ENCODE assay signal across 1 cellular context in the genomic region with DNA sequence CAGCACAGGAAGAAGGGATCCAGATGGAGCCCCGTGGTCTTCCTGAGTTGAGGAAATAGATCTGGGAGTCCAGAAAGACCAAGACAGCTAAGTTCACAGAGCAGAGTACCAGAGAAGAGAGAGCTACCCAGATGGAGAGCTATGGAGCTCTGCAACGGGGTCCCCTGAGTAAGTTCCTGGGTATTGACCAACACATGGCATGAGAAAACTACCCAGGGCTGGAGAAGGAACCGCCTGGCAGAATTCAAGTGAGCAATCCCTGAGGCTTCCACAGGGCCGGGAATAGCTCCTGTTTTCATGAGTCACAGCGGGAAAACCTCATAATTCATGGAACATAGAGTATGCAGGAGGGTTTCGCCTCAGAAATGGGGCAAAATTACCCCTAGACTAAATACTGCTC.
TF ChIP-seq lines count a peak whose summit lies in the region.

No MANE protein-coding gene starts in this region.

TF ChIP-seq in GM12878, 131 proteins besides CTCF, POLR2A, EP300 and RAD21:
- no peak for TF ChIP-seq LARP7 (IDR thresholded peaks at IDR 0.05)
- TF ChIP-seq, protein P1, sequence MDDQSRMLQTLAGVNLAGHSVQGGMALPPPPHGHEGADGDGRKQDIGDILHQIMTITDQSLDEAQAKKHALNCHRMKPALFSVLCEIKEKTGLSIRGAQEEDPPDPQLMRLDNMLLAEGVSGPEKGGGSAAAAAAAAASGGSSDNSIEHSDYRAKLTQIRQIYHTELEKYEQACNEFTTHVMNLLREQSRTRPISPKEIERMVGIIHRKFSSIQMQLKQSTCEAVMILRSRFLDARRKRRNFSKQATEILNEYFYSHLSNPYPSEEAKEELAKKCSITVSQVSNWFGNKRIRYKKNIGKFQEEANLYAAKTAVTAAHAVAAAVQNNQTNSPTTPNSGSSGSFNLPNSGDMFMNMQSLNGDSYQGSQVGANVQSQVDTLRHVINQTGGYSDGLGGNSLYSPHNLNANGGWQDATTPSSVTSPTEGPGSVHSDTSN (IDR thresholded peaks at IDR 0.05; ENCODE audit: insufficient replicate concordance, low read depth, low read length) = no peak
- no peak for TF ChIP-seq TARDBP (IDR thresholded peaks at IDR 0.05; ENCODE audit: borderline replicate concordance)
- TF ChIP-seq, protein P2, sequence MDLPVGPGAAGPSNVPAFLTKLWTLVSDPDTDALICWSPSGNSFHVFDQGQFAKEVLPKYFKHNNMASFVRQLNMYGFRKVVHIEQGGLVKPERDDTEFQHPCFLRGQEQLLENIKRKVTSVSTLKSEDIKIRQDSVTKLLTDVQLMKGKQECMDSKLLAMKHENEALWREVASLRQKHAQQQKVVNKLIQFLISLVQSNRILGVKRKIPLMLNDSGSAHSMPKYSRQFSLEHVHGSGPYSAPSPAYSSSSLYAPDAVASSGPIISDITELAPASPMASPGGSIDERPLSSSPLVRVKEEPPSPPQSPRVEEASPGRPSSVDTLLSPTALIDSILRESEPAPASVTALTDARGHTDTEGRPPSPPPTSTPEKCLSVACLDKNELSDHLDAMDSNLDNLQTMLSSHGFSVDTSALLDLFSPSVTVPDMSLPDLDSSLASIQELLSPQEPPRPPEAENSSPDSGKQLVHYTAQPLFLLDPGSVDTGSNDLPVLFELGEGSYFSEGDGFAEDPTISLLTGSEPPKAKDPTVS (IDR thresholded peaks at IDR 0.05; ENCODE audit: low read depth, low read length) = no peak
- TF ChIP-seq, protein P3, sequence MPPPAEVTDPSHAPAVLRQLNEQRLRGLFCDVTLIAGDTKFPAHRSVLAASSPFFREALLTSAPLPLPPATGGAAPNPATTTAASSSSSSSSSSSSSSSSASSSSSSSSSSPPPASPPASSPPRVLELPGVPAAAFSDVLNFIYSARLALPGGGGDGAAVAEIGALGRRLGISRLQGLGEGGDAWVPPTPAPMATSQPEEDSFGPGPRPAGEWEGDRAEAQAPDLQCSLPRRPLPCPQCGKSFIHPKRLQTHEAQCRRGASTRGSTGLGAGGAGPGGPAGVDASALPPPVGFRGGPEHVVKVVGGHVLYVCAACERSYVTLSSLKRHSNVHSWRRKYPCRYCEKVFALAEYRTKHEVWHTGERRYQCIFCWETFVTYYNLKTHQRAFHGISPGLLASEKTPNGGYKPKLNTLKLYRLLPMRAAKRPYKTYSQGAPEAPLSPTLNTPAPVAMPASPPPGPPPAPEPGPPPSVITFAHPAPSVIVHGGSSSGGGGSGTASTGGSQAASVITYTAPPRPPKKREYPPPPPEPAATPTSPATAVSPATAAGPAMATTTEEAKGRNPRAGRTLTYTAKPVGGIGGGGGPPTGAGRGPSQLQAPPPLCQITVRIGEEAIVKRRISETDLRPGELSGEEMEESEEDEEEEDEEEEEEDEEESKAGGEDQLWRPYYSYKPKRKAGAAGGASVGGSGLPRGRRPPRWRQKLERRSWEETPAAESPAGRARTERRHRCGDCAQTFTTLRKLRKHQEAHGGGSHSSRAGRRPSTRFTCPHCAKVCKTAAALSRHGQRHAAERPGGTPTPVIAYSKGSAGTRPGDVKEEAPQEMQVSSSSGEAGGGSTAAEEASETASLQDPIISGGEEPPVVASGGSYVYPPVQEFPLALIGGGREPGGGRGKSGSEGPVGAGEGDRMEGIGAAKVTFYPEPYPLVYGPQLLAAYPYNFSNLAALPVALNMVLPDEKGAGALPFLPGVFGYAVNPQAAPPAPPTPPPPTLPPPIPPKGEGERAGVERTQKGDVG (CRISPR knock-in tag; IDR thresholded peaks at IDR 0.05) = no peak
- no peak for TF ChIP-seq MTA3 (IDR thresholded peaks at IDR 0.05; ENCODE audit: borderline replicate concordance, low read length)
- TF ChIP-seq NR2F1 (conservative IDR thresholded peaks at IDR 0.05) = no peak
- no peak for TF ChIP-seq RB1 (IDR thresholded peaks at IDR 0.05; ENCODE audit: borderline replicate concordance)
- no peak for TF ChIP-seq MYC (IDR thresholded peaks at IDR 0.05; ENCODE audit: insufficient read depth, insufficient read length, insufficient replicate concordance, low read length, severe bottlenecking)
- no peak for TF ChIP-seq IRF4 (IDR thresholded peaks at IDR 0.05; ENCODE audit: low read depth, low read length)
- TF ChIP-seq KDM1A (IDR thresholded peaks at IDR 0.05; ENCODE audit: borderline replicate concordance) = no peak
- TF ChIP-seq SIN3A (IDR thresholded peaks at IDR 0.05; ENCODE audit: low read depth, low read length) = no peak
- TF ChIP-seq SPI1 (IDR thresholded peaks at IDR 0.05; ENCODE audit: borderline replicate concordance, insufficient read depth, low read depth, low read length) = no peak
- TF ChIP-seq, protein P4, sequence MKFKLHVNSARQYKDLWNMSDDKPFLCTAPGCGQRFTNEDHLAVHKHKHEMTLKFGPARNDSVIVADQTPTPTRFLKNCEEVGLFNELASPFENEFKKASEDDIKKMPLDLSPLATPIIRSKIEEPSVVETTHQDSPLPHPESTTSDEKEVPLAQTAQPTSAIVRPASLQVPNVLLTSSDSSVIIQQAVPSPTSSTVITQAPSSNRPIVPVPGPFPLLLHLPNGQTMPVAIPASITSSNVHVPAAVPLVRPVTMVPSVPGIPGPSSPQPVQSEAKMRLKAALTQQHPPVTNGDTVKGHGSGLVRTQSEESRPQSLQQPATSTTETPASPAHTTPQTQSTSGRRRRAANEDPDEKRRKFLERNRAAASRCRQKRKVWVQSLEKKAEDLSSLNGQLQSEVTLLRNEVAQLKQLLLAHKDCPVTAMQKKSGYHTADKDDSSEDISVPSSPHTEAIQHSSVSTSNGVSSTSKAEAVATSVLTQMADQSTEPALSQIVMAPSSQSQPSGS (IDR thresholded peaks at IDR 0.05; ENCODE audit: low read length) = no peak
- TF ChIP-seq CREM (IDR thresholded peaks at IDR 0.05; ENCODE audit: low read depth) = no peak
- TF ChIP-seq ATF7 (IDR thresholded peaks at IDR 0.05; ENCODE audit: low read depth) = no peak
